Comparison of ENCODE assay signal across 33 cellular contexts in genomic region chr11:34305780-34306179, GRCh38.
"Had no signal": no experiment of that assay in that cellular context is flagged by ENCODE, and none has a peak within 500 bp of the region (broad histone marks: within the 10 kb centered on the region; RNA-seq: fewer than 3 reads in every experiment).

No MANE protein-coding gene starts in this region.

- H3K4me3 ChIP-seq: adrenal gland, body of pancreas, breast epithelium had no signal

- H3K27me3 ChIP-seq: adrenal gland, body of pancreas, brain microvascular endothelial cell, breast epithelium had no signal

- ATAC-seq: activated CD8-positive, alpha-beta T cell treated with anti-CD3 and anti-CD28 coated beads for 36 hours; activated naive CD4-positive, alpha-beta T cell treated with anti-CD3 and anti-CD28 coated beads, Interleukin-2, amount 50 U/mL, for 72 hours; activated T-cell treated with anti-CD3 and anti-CD28 coated beads, Interleukin-2, amount 50 U/mL, for 4 hours; activated T-cell treated with anti-CD3 and anti-CD28 coated beads, Interleukin-2, amount 50 U/mL, for 72 hours; activated T-helper 17 cell treated with anti-CD3 and anti-CD28 coated beads, Interleukin-2, amount 50 U/mL, for 72 hours; body of pancreas had no signal

- FAIRE-seq: astrocyte, TTC549 had no signal

- H3K27ac ChIP-seq: adrenal gland, body of pancreas, brain microvascular endothelial cell, breast epithelium, VCaP had no signal

- H3K4me1 ChIP-seq: body of pancreas, breast epithelium had no signal

- DNase-seq: activated B cell treated with CpG ODN at 0.5 μM for 24 hours; activated CD4-positive, alpha-beta memory T cell treated with anti-CD3 and anti-CD28 coated beads for 36 hours; activated CD4-positive, alpha-beta T cell treated with anti-CD3 and anti-CD28 coated beads for 4 hours; activated CD4-positive, alpha-beta T cell treated with anti-CD3 and anti-CD28 coated beads, Interleukin-2, amount 10 ng/mL, durations not matched to agents 24 days and 14 days; activated CD4-positive, alpha-beta T cell treated with anti-CD3 and anti-CD28 coated beads, Interleukin-2, amount 50 U/mL, for 1 hour; activated CD4-positive, alpha-beta T cell treated with anti-CD3 and anti-CD28 coated beads, Interleukin-2, amount 50 U/mL, for 4 hours; activated CD4-positive, CD25-positive, alpha-beta regulatory T cell treated with anti-CD3 and anti-CD28 coated beads, Interleukin-2, amount 50 U/mL, for 72 hours; activated CD8-positive, alpha-beta memory T cell treated with anti-CD3 and anti-CD28 coated beads, Interleukin-2, amount 50 U/mL, for 4 hours; activated CD8-positive, alpha-beta T cell treated with anti-CD3 and anti-CD28 coated beads for 36 hours; activated effector memory CD4-positive, alpha-beta T cell treated with anti-CD3 and anti-CD28 coated beads, Interleukin-2, amount 50 U/mL, for 16 hours; activated gamma-delta T cell treated with Interleukin-2 at 50 U/mL for 16 hours; activated naive CD4-positive, alpha-beta T cell; activated naive CD4-positive, alpha-beta T cell treated with anti-CD3 and anti-CD28 coated beads for 36 hours; activated naive CD4-positive, alpha-beta T cell treated with anti-CD3 and anti-CD28 coated beads, Interleukin-2, amount 50 U/mL, for 16 hours; activated naive CD8-positive, alpha-beta T cell treated with anti-CD3 and anti-CD28 coated beads for 36 hours; activated T-cell treated with anti-CD3 and anti-CD28 coated beads for 4 hours; activated T-cell treated with anti-CD3 and anti-CD28 coated beads, Interleukin-2, amount 50 U/mL, for 1 hour; activated T-cell treated with anti-CD3 and anti-CD28 coated beads, Interleukin-2, amount 50 U/mL, for 4 hours; activated T-cell treated with anti-CD3 and anti-CD28 coated beads, Interleukin-2, amount 50 U/mL, for 72 hours; adrenal gland; amniotic stem cell; aorta; body of pancreas; brain microvascular endothelial cell; central memory CD4-positive, alpha-beta T cell; T-helper 2 cell; T-helper 9 cell had no signal

- H3K9me3 ChIP-seq: adrenal gland, body of pancreas, breast epithelium had no signal

- H3K36me3 ChIP-seq: adrenal gland, brain microvascular endothelial cell, breast epithelium had no signal
